Comparison of ENCODE assay signal across 24 cellular contexts in genomic region chr1:199736646-199737045, GRCh38.
DNase-seq lines count a peak whose midpoint lies in the region; ATAC-seq, FAIRE-seq and TF ChIP-seq lines count a peak whose summit lies in the region.
"Had no signal": no experiment of that assay in that cellular context is flagged by ENCODE, and none has a peak within 500 bp of the region (broad histone marks: within the 10 kb centered on the region; RNA-seq: fewer than 3 reads in every experiment).

No MANE protein-coding gene starts in this region.

- TF ChIP-seq CTCF in A549 (IDR thresholded peaks at IDR 0.05), result no peak
- no peak for TF ChIP-seq CTCF in DOHH2 (IDR thresholded peaks at IDR 0.05; ENCODE audit: low read depth, low read length, poor library complexity, severe bottlenecking)
- no peak for TF ChIP-seq CTCF in epithelial cell of esophagus (IDR thresholded peaks at IDR 0.05; ENCODE audit: insufficient read depth, low read depth, low read length, missing control alignments)
- no peak for TF ChIP-seq CTCF in PC-9 (conservative IDR thresholded peaks at IDR 0.05)

- H3K9me3 Mint-ChIP-seq in activated T-cell treated with anti-CD3 and anti-CD28 coated beads, Interleukin-2, amount 50 U/mL, for 72 hours, result no peaks in the 10 kb centered on the region
- H3K9me3 Mint-ChIP-seq: CD8-positive, alpha-beta T cell; H9; HFFc6 had no signal

- intact Hi-C loops in PC-9 (cut with micrococcal nuclease; ENCODE audit: unreplicated experiment), result no loop called here

- no peaks in the 10 kb centered on the region for H3K36me3 ChIP-seq in DOHH2 (ENCODE audit: control insufficient read depth, low read length)
- H3K36me3 ChIP-seq in SK-N-MC (ENCODE audit: insufficient read depth, low read length), result no peaks in the 10 kb centered on the region
- H3K36me3 ChIP-seq in PC-9 (ENCODE audit: low read depth), result no peaks in the 10 kb centered on the region
- H3K36me3 ChIP-seq: BLaER1 had no signal

- H3K27me3 Mint-ChIP-seq in activated T-cell treated with anti-CD3 and anti-CD28 coated beads, Interleukin-2, amount 50 U/mL, for 72 hours (ENCODE audit: low read depth), result peaks cover 5% of the 10 kb centered on the region
- H3K27me3 Mint-ChIP-seq: CD4-positive, CD25-positive, alpha-beta regulatory T cell had no signal

- no peak for TF ChIP-seq POLR2A in A549 (IDR thresholded peaks at IDR 0.05; ENCODE audit: low read length)

- H2AFZ ChIP-seq in PC-9, result no peak overlapping the region
- H2AFZ ChIP-seq: GM23338 had no signal

- H3K79me2 ChIP-seq in DOHH2 (ENCODE audit: control insufficient read depth, low read length) (no peaks in the 10 kb centered on the region), PC-9 (ENCODE audit: low read depth) (no peaks in the 10 kb centered on the region)

- H3K4me3 ChIP-seq in A549 (no peak overlapping the region), DOHH2 (ENCODE audit: low read length) (no peak overlapping the region), SK-N-MC (no peak overlapping the region), epithelial cell of esophagus (ENCODE audit: low read length) (no peak overlapping the region), PC-9 (no peak overlapping the region)
- H3K4me3 ChIP-seq: BLaER1, GM12878, GM23338 had no signal

- no peaks in the 10 kb centered on the region for H3K9me2 ChIP-seq in DOHH2 (replicated peaks; ENCODE audit: control insufficient read depth, low read length)
- H3K9me2 ChIP-seq in PC-9 (ENCODE audit: insufficient read depth), result no peaks in the 10 kb centered on the region

- WGBS in A549 (ENCODE audit: missing lambda C conversion rate), result 82% methylated on average over 3 of the region's 3 CpGs

- H3K27ac Mint-ChIP-seq in activated T-cell treated with anti-CD3 and anti-CD28 coated beads, Interleukin-2, amount 50 U/mL, for 72 hours, result no peak overlapping the region
- H3K27ac Mint-ChIP-seq: B cell; CD4-positive, CD25-positive, alpha-beta regulatory T cell; CD8-positive, alpha-beta T cell; GM23338; H9; HFFc6 had no signal

- H3K27ac ChIP-seq in A549 (no peak overlapping the region), DOHH2 (ENCODE audit: low read depth, low read length) (no peak overlapping the region), SK-N-MC (no peak overlapping the region), PC-9 (no peak overlapping the region)
- H3K27ac ChIP-seq: BLaER1, C4-2B had no signal

- H4K20me1 ChIP-seq in DOHH2 (ENCODE audit: control insufficient read depth, insufficient read depth, low read depth, low read length) (no peaks in the 10 kb centered on the region), PC-9 (ENCODE audit: insufficient read depth) (no peaks in the 10 kb centered on the region)
- H4K20me1 ChIP-seq: BLaER1 had no signal

- CTCF ChIA-PET in A549 (lab: Yijun Ruan, JAX), result no interaction called here
- CTCF ChIA-PET in PC-9 (lab: Charles Lee), result no interaction called here

- H3F3A ChIP-seq in DOHH2 (ENCODE audit: control insufficient read depth, insufficient read depth), result no peaks in the 10 kb centered on the region; the same call in 1 of the 2 replicates
- peaks cover 4% of the 10 kb centered on the region for H3F3A ChIP-seq in PC-9 (ENCODE audit: insufficient read depth, low read depth)

- no peak for TF ChIP-seq EP300 in A549 (IDR thresholded peaks at IDR 0.05)

- H3K9ac ChIP-seq in SK-N-MC (ENCODE audit: insufficient read length), result no peak overlapping the region
- H3K9ac ChIP-seq: BLaER1 had no signal

- H3K9me3 ChIP-seq in A549 (no peaks in the 10 kb centered on the region), DOHH2 (ENCODE audit: control insufficient read depth, insufficient read depth, low read length) (no peaks in the 10 kb centered on the region), SK-N-MC (ENCODE audit: low read depth, low read length) (no peaks in the 10 kb centered on the region), PC-9 (ENCODE audit: insufficient read depth, low read depth) (0 out of 2 replicates have a peak, but pooled peaks cover 4% of the 10 kb centered on the region)
- H3K9me3 ChIP-seq: BLaER1, Caco-2 had no signal

- H3K4me2 ChIP-seq in A549 (no peak overlapping the region), DOHH2 (ENCODE audit: low read length) (0 out of 2 replicates have a peak overlapping the region, but pooled peaks have one; percentile 6), PC-9 (no peak overlapping the region)
- H3K4me2 ChIP-seq: BLaER1, GM23338 had no signal

- H3K4me1 Mint-ChIP-seq in activated T-cell treated with anti-CD3 and anti-CD28 coated beads, Interleukin-2, amount 50 U/mL, for 72 hours (ENCODE audit: low read depth), result no peaks in the 10 kb centered on the region
- H3K4me1 Mint-ChIP-seq: B cell; CD4-positive, CD25-positive, alpha-beta regulatory T cell had no signal

- H3K4me1 ChIP-seq in A549 (peaks cover 12% of the 10 kb centered on the region; the same call in 2 of the 3 replicates), DOHH2 (ENCODE audit: control insufficient read depth, low read length) (peaks cover 13% of the 10 kb centered on the region), PC-9 (replicated peaks; ENCODE audit: insufficient read depth) (peaks cover 17% of the 10 kb centered on the region)
- H3K4me1 ChIP-seq: BLaER1, Caco-2 had no signal

- BruUV-seq in PC-9 (replicated peaks; lab: Mats Ljungman, UMichigan), result no TSS peak

- TF ChIP-seq RAD21 in A549 (conservative IDR thresholded peaks at IDR 0.05 in 1 of 2, IDR thresholded peaks at IDR 0.05 in 1 of 2), result no peak

- DNase-seq in A549 (ENCODE audit: low read depth in 1 of 2, low spot score in 1 of 2) (no peak), SK-N-MC (ENCODE audit: low read depth, low spot score) (peak; percentile 86), epithelial cell of esophagus (ENCODE audit: low read depth) (peak; percentile 17), PC-9 (no peak), NCI-H1436 (lab: John Stamatoyannopoulos, UW) (no peak)
- DNase-seq in activated T-cell treated with anti-CD3 and anti-CD28 coated beads, Interleukin-2, amount 50 U/mL, for 72 hours, result no peak
- DNase-seq: 8988T; Caco-2; CD4-positive, CD25-positive, alpha-beta regulatory T cell; CD8-positive, alpha-beta T cell; DMS153; DND-41; EL; GDM1; H9; HFFc6 had no signal

- ATAC-seq in A549 (no peak), HG02870 (IDR thresholded peaks at IDR 0.05; ENCODE audit: unreplicated experiment) (no peak)
- no peak for ATAC-seq in activated T-cell treated with anti-CD3 and anti-CD28 coated beads, Interleukin-2, amount 50 U/mL, for 72 hours (replicated peaks in 1 of 2)
- ATAC-seq: CD8-positive, alpha-beta T cell; GM12878; GM23338 had no signal

- H3K27me3 ChIP-seq in DOHH2 (ENCODE audit: control insufficient read depth, low read length) (no peaks in the 10 kb centered on the region), PC-9 (ENCODE audit: insufficient read depth, low read depth) (no peaks in the 10 kb centered on the region)
- H3K27me3 ChIP-seq: BLaER1 had no signal

- POLR2A ChIA-PET in A549 (lab: Yijun Ruan, JAX) (no interaction called here), PC-9 (lab: Charles Lee; ENCODE audit: unreplicated experiment) (no interaction called here)

- no peak overlapping the region for H3K4me3 Mint-ChIP-seq in activated T-cell treated with anti-CD3 and anti-CD28 coated beads, Interleukin-2, amount 50 U/mL, for 72 hours
- H3K4me3 Mint-ChIP-seq: B cell; CD4-positive, CD25-positive, alpha-beta regulatory T cell; CD8-positive, alpha-beta T cell; GM23338; H9; HFFc6 had no signal

- no peaks in the 10 kb centered on the region for H3K36me3 Mint-ChIP-seq in activated T-cell treated with anti-CD3 and anti-CD28 coated beads, Interleukin-2, amount 50 U/mL, for 72 hours (ENCODE audit: insufficient read depth in 2 of 2)
- H3K36me3 Mint-ChIP-seq: CD4-positive, CD25-positive, alpha-beta regulatory T cell; CD8-positive, alpha-beta T cell had no signal

- peak; percentile 59 for FAIRE-seq in A549 (lab: Jason Lieb, UNC)
- FAIRE-seq: GM12878, GM19239 had no signal

TF ChIP-seq in A549, 52 proteins besides CTCF, POLR2A, EP300 and RAD21:
- TF ChIP-seq PHF8 (IDR thresholded peaks at IDR 0.05; ENCODE audit: borderline replicate concordance, low read depth), result no peak
- no peak for TF ChIP-seq HES2 (IDR thresholded peaks at IDR 0.05)
- no peak for TF ChIP-seq NPAS2 (CRISPR knock-in tag; IDR thresholded peaks at IDR 0.05; ENCODE audit: borderline replicate concordance)
- TF ChIP-seq MAFK (IDR thresholded peaks at IDR 0.05; ENCODE audit: partially characterized antibody), result no peak

Comparison
In these comparisons a context has a peak if more than half of its experiments do, and no peak if none do; other contexts are left out.
1. DNase-seq: peak in SK-N-MC (single experiment) and epithelial cell of esophagus (single experiment); none in A549 (0 of 2), activated T-cell treated with anti-CD3 and anti-CD28 coated beads, Interleukin-2, amount 50 U/mL, for 72 hours (0 of 2), PC-9 (0 of 2) and NCI-H1436 (single experiment).